25 cellular contexts compared by ENCODE assay signal in the genomic region with DNA sequence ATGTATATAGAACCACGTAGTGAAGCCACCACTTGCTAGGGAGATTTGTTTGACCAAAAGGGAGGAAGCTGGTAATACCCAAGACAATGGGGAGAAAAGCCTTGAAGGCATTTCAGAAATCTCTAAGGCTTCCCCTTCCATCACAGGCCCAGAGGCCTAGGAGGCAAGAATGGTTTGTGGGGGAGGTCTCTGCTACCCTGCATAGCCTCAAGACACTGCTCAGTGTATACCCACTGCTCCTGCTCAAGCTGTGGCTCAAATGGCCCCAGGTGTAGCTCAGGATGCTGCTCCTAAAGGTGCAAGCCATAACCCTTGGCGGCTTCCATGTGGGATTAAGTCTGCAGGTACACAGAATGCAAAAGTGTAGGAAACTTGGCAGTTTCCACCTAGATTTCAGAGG.
"Had no signal": no experiment of that assay in that cellular context is flagged by ENCODE, and none has a peak within 500 bp of the region (broad histone marks: within the 10 kb centered on the region; RNA-seq: fewer than 3 reads in every experiment).

No MANE protein-coding gene starts in this region.

- H3K36me3 Mint-ChIP-seq: naive B cell had no signal

- H3K27ac ChIP-seq: coronary artery, dorsolateral prefrontal cortex, epithelial cell of prostate, esophagus squamous epithelium, gastrocnemius medialis, heart right ventricle, left lung, lower lobe of right lung had no signal

- H3K27me3 ChIP-seq: gastrocnemius medialis, left lung had no signal

- H3K4me3 ChIP-seq: coronary artery, dorsolateral prefrontal cortex, esophagus squamous epithelium, gastrocnemius medialis, heart right ventricle, left lung, lower lobe of right lung, mucosa of descending colon had no signal

- H3K9me3 ChIP-seq: gastrocnemius medialis, lower lobe of right lung had no signal

- DNase-seq: dermis blood vessel endothelial cell; dorsolateral prefrontal cortex; effector CD4-positive, alpha-beta T cell; effector memory CD4-positive, alpha-beta T cell; erythroblast; esophagus squamous epithelium; foreskin fibroblast; foreskin melanocyte; gastrocnemius medialis; glutamatergic neuron; head of caudate nucleus; heart right ventricle; hippocampal formation; left cardiac atrium; left lung; left ventricle myocardium superior; lower lobe of right lung; mesenchymal stem cell; mucosa of descending colon; naive B cell; naive thymus-derived CD8-positive, alpha-beta T cell had no signal

- H3K36me3 ChIP-seq: esophagus squamous epithelium, gastrocnemius medialis, heart right ventricle, left lung, lower lobe of right lung had no signal

- H3K27me3 Mint-ChIP-seq: naive thymus-derived CD8-positive, alpha-beta T cell had no signal

- H3K4me3 Mint-ChIP-seq: mesothelial cell of epicardium; naive B cell; naive thymus-derived CD8-positive, alpha-beta T cell had no signal

- H3K4me1 ChIP-seq: esophagus squamous epithelium, gastrocnemius medialis, heart right ventricle, left lung, lower lobe of right lung had no signal

- H3K27ac Mint-ChIP-seq: mesothelial cell of epicardium; naive thymus-derived CD8-positive, alpha-beta T cell had no signal

- H3K4me1 Mint-ChIP-seq: mesothelial cell of epicardium, naive B cell had no signal

- ATAC-seq: esophagus mucosa; gastrocnemius medialis; heart right ventricle; left cardiac atrium; left lung; left ventricle myocardium superior; lower lobe of right lung; mucosa of descending colon; naive thymus-derived CD8-positive, alpha-beta T cell had no signal
